8 cellular contexts compared by ENCODE assay signal in the genomic region with DNA sequence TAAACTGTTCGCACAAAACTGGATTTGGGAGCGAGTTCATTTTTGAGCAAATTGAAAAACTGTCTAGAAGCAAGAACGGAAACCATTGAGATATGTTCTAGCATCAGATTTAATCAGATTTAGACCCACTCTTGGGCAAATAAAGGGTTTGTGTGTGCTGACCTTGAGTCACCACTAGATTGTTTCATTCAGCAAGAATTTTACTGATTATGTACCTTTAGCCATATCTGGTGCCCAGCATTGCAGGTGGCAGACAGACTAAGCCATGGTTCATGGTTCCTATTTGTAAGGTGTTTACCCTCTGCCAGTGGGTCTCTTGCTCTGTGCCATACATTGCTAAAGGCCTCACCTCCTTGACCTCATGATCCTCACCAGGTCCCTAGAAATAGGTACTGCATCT. TPM values are rescaled to one million over a fixed set of nuclear protein-coding genes. Genes with fewer than 3 reads are reported as not detected.
DNase-seq lines count a peak whose midpoint lies in the region; ATAC-seq and TF ChIP-seq lines count a peak whose summit lies in the region.

No MANE protein-coding gene starts in this region.

- TF ChIP-seq POLR2A in esophagus muscularis mucosa (IDR thresholded peaks at IDR 0.05; ENCODE audit: low read depth), result no peak

- DNase-seq in GM23338 (ENCODE audit: low spot score) (no peak), SJSA1 (ENCODE audit: low read depth in 1 of 2, low spot score in 2 of 2) (no peak), esophagus muscularis mucosa (ENCODE audit: extremely low spot score) (no peak), retinal pigment epithelial cell (ENCODE audit: low read depth) (no peak), omental fat pad (ENCODE audit: low spot score) (no peak), DMS53 (lab: John Stamatoyannopoulos, UW) (no peak), NCI-H2227 (lab: John Stamatoyannopoulos, UW; ENCODE audit: unreplicated experiment) (no peak)
- no peak for DNase-seq in effector CD8-positive, alpha-beta T cell (lab: John Stamatoyannopoulos, UW)

- H3K4me1 Mint-ChIP-seq in GM23338, result peaks cover 18% of the 10 kb centered on the region

- H3K27me3 ChIP-seq in GM23338 (ENCODE audit: insufficient read depth) (no peaks in the 10 kb centered on the region), SJSA1 (replicated peaks) (no peaks in the 10 kb centered on the region), esophagus muscularis mucosa (no peaks in the 10 kb centered on the region)

- ATAC-seq in GM23338, result no peak
- no peak for ATAC-seq in omental fat pad (ENCODE audit: low FRiP score)

- H3K4me3 Mint-ChIP-seq in GM23338, result peak overlapping the region; percentile 93

- H3K9me3 Mint-ChIP-seq in GM23338, result no peaks in the 10 kb centered on the region

- H3K4me2 ChIP-seq in GM23338, result peak overlapping the region; percentile 97

- H3K9me2 ChIP-seq in GM23338 (ENCODE audit: insufficient read depth), result no peaks in the 10 kb centered on the region

- H3K36me3 ChIP-seq in GM23338 (ENCODE audit: insufficient read depth) (peaks cover 36% of the 10 kb centered on the region), SJSA1 (peaks cover 59% of the 10 kb centered on the region), esophagus muscularis mucosa (peaks cover 37 to 45% (median 41%) of the 10 kb centered on the region in 4 donors)

- intact Hi-C loops in esophagus muscularis mucosa (cut with DNase I), result no loop called here

- H3K27ac Mint-ChIP-seq in GM23338, result peak overlapping the region; percentile 98; the same call in 1 of the 2 replicates

- H3K4me3 ChIP-seq in GM23338, result peak overlapping the region; percentile 93
- peak overlapping the region; percentile 89 for H3K4me3 ChIP-seq in SJSA1
- H3K4me3 ChIP-seq in esophagus muscularis mucosa, result peak overlapping the region; percentile 77 to 98 (median 86)
- H3K4me3 ChIP-seq in retinal pigment epithelial cell (ENCODE audit: low read length), result peak overlapping the region; percentile 65

- WGBS in esophagus muscularis mucosa, result 95% methylated on average over 3 of the region's 3 CpGs

- peaks cover 21% of the 10 kb centered on the region; the same call in 1 of the 2 replicates for H3F3A ChIP-seq in GM23338 (replicated peaks; ENCODE audit: low read depth)

- no peak overlapping the region for H2AFZ ChIP-seq in GM23338

- H3K36me3 Mint-ChIP-seq in GM23338 (ENCODE audit: low read depth), result peaks cover 50% of the 10 kb centered on the region

- peaks cover 29% of the 10 kb centered on the region; the same call in 1 of the 2 replicates for H4K20me1 ChIP-seq in GM23338 (replicated peaks; ENCODE audit: insufficient read depth)

- H3K9me3 ChIP-seq in SJSA1 (replicated peaks), result peaks cover 2% of the 10 kb centered on the region; the same call in 1 of the 2 replicates
- no peaks in the 10 kb centered on the region for H3K9me3 ChIP-seq in esophagus muscularis mucosa

- TF ChIP-seq CTCF in GM23338 (conservative IDR thresholded peaks at IDR 0.05; ENCODE audit: low read depth in 2 of 2), result no peak
- TF ChIP-seq CTCF in esophagus muscularis mucosa (IDR thresholded peaks at IDR 0.05), result no peak
- no peak for TF ChIP-seq CTCF in retinal pigment epithelial cell (conservative IDR thresholded peaks at IDR 0.05; ENCODE audit: low read depth, low read length)
- TF ChIP-seq CTCF in omental fat pad (IDR thresholded peaks at IDR 0.05), result no peak

- H3K27ac ChIP-seq in GM23338 (ENCODE audit: low read depth) (no peak overlapping the region), SJSA1 (no peak overlapping the region; the same call in 1 of the 2 replicates), esophagus muscularis mucosa (replicated peaks in 1 of 4) (no peak overlapping the region)

- no peak for TF ChIP-seq EP300 in esophagus muscularis mucosa (IDR thresholded peaks at IDR 0.05)

- H3K27me3 Mint-ChIP-seq in GM23338 (ENCODE audit: insufficient read depth, low read depth, poor library complexity), result peaks cover 14% of the 10 kb centered on the region

- H3K4me1 ChIP-seq in GM23338 (ENCODE audit: insufficient read depth) (peaks cover 12% of the 10 kb centered on the region), SJSA1 (replicated peaks) (peaks cover 21% of the 10 kb centered on the region), esophagus muscularis mucosa (peaks cover 17 to 28% (median 24%) of the 10 kb centered on the region in 4 donors)

- peaks cover 59% of the 10 kb centered on the region for H3K79me2 ChIP-seq in GM23338 (replicated peaks; ENCODE audit: insufficient read depth)

RNA-seq across cellular contexts. Expression of a gene that starts 1.4 kb away (rescaled TPM):
- total RNA-seq in GM23338 (2014; rRNA removed; shearing (Covaris generic)), result 84.3 and 96.2 TPM in 2 replicates
- 206 and 224 TPM in 2 replicates for polyA plus RNA-seq in GM23338 (2016; fragmentation: Nextera tagmentation; extraction: Ambion mirVana)
- total RNA-seq in SJSA1 (2014; rRNA removed; shearing (Covaris generic)), result 97.9 and 112 TPM in 2 replicates
- total RNA-seq in esophagus muscularis mucosa, result 10 to 100 TPM; 61.6 to 91.1 (median 81.5) TPM
- 10 to 100 TPM; 35.5 to 53.7 (median 44.5) TPM for total RNA-seq in omental fat pad

RNA-seq across cellular contexts. Expression of a gene that starts 9.1 kb away (rescaled TPM):
- not detected in 2 replicates for total RNA-seq in GM23338 (2014; rRNA removed; shearing (Covaris generic))
- 0.18 TPM in 1 of 2 replicates, not detected in the other for polyA plus RNA-seq in GM23338 (2016; fragmentation: Nextera tagmentation; extraction: Ambion mirVana)
- not detected in 2 replicates for total RNA-seq in SJSA1 (2014; rRNA removed; shearing (Covaris generic))
- total RNA-seq in esophagus muscularis mucosa, result not detected
- not detected for total RNA-seq in omental fat pad

RNA-seq across cellular contexts. Expression of a gene that starts 22.6 kb away (rescaled TPM):
- total RNA-seq in GM23338 (2014; rRNA removed; shearing (Covaris generic)), result 10.5 and 15.6 TPM in 2 replicates
- 9.8 and 13.0 TPM in 2 replicates for polyA plus RNA-seq in GM23338 (2016; fragmentation: Nextera tagmentation; extraction: Ambion mirVana)
- total RNA-seq in SJSA1 (2014; rRNA removed; shearing (Covaris generic)), result 4.8 and 7.8 TPM in 2 replicates
- total RNA-seq in esophagus muscularis mucosa (10 to 100 TPM in 1 of 4 donors, 1 to 10 TPM in 3; 7.5 to 17.0 (median 8.8) TPM), omental fat pad (10 to 100 TPM in 2 of 4 donors, 1 to 10 TPM in 2; 5.4 to 13.6 (median 10.6) TPM)

RNA-seq across cellular contexts. Expression of a gene that starts 32.8 kb away (rescaled TPM):
- 10.1 and 13.8 TPM in 2 replicates for total RNA-seq in GM23338 (2014; rRNA removed; shearing (Covaris generic))
- polyA plus RNA-seq in GM23338 (2016; fragmentation: Nextera tagmentation; extraction: Ambion mirVana), result 18.2 and 19.4 TPM in 2 replicates
- total RNA-seq in SJSA1 (2014; rRNA removed; shearing (Covaris generic)), result 8.5 and 11.9 TPM in 2 replicates
- 10 to 100 TPM in 3 of 4 donors, 1 to 10 TPM in 1; 9.6 to 16.5 (median 14.1) TPM for total RNA-seq in esophagus muscularis mucosa
- total RNA-seq in omental fat pad, result 10 to 100 TPM in 3 of 4 donors, 1 to 10 TPM in 1; 9.4 to 18.0 (median 11.0) TPM

RNA-seq across cellular contexts. Expression of a gene that starts 37.4 kb away (rescaled TPM):
- 18.0 and 21.1 TPM in 2 replicates for total RNA-seq in GM23338 (2014; rRNA removed; shearing (Covaris generic))
- polyA plus RNA-seq in GM23338 (2016; fragmentation: Nextera tagmentation; extraction: Ambion mirVana), result 13.6 and 17.4 TPM in 2 replicates
- total RNA-seq in SJSA1 (2014; rRNA removed; shearing (Covaris generic)), result not detected in 2 replicates
- total RNA-seq in esophagus muscularis mucosa (under 1 TPM in 2 of 4 donors, not detected in 2; 0.33 to 0.42 TPM), omental fat pad (under 1 TPM in 2 of 4 donors, not detected in 2; 0.28 to 0.50 TPM)
